In the genomic region with DNA sequence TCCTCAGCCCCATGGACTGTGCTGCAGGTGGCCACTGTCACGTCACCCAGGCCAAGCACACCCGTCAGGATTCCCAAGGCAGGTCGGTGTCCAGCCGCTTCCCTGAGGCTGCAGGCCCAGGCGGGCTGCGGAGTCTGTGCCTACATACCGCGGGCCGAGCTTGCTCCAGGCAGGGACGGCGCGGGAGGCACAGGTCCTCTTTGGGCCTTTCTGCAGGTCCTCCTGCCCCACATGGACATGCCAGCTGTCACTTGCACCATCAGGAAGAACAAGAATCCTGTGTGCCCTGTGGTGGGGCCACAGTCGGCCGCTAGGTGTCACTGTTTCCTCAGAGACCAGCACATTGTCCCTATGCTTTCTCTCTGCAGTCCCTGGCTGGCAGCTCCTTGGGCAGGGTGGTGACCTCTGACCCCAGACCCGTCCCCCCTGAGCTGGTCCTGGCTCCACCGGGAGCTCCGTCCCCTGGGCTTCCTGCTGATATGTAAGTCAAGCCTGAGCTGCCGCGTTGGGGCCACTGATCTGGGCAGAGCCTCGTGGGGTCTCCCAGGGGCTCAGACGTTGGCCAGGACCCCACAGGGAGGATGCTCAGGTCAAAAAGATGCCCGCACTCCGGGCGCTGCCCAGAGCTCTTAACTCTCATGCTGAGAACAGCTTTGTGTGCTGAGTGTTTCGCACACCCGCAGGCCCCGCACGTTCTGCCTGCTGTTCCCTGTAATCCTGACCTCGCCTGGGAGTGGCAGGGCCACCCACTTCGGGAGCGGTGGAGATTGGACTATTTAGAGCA, we compare ENCODE assay signal across 8 cellular contexts. TPM values are rescaled to one million over a fixed set of nuclear protein-coding genes. Genes with fewer than 3 reads are reported as not detected.
DNase-seq lines count a peak whose midpoint lies in the region; ATAC-seq and TF ChIP-seq lines count a peak whose summit lies in the region.

No MANE protein-coding gene starts in this region.

- no peak overlapping the region for H3K4me3 ChIP-seq in liver (ENCODE audit: low read depth in 1 of 3, low read length in 3 of 3)

- peak; percentile 95 to 98 for TF ChIP-seq RAD21 in liver (IDR thresholded peaks at IDR 0.05)

- no peak overlapping the region for H3K27ac ChIP-seq in liver (ENCODE audit: low read depth in 1 of 2, low read length in 2 of 2)

- TF ChIP-seq CTCF in liver (IDR thresholded peaks at IDR 0.05; ENCODE audit: low read depth, low read length, missing input control): peak; percentile 99

- H3K27me3 ChIP-seq in liver (ENCODE audit: control insufficient read depth in 4 of 4, insufficient read depth in 4 of 4, low read length in 3 of 4): no peaks in the 10 kb centered on the region

- H3K9me3 ChIP-seq in liver (ENCODE audit: control insufficient read depth in 4 of 4, low read length in 3 of 4): no peaks in the 10 kb centered on the region

- peaks cover 14 to 40% (median 27%) of the 10 kb centered on the region in 4 donors for H3K4me1 ChIP-seq in liver (ENCODE audit: control insufficient read depth in 4 of 4, insufficient read depth in 4 of 4, low read length in 3 of 4)

- H3K9ac ChIP-seq in liver (ENCODE audit: low read depth in 1 of 2, low read length in 2 of 2): no peak overlapping the region

- DNase-seq in CMK (ENCODE audit: low read depth) (peak; percentile 65), NCI-H526 (lab: John Stamatoyannopoulos, UW) (peak; percentile 48 to 87), dedifferentiated amniotic fluid mesenchymal stem cell (ENCODE audit: extremely low spot score) (peak; percentile 77)
- DNase-seq in activated CD4-positive, alpha-beta T cell treated with anti-CD3 and anti-CD28 coated beads, Interleukin-2, amount 50 U/mL, for 1 hour: peak; percentile 84
- DNase-seq in stimulated activated CD4-positive, alpha-beta T cell treated with anti-CD3 and anti-CD28 coated beads, TNF-alpha, amount 100 ng/mL, for 1 hour (ENCODE audit: low read depth in 3 of 3, low spot score in 1 of 3): peak; percentile 37 to 81 (median 71)

- WGBS in liver: 24% methylated on average over 31 of the region's 31 CpGs

- no peaks in the 10 kb centered on the region for H3K36me3 ChIP-seq in liver (ENCODE audit: control insufficient read depth in 4 of 4, insufficient read depth in 3 of 4, low read depth in 1 of 4, low read length in 3 of 4)

- ATAC-seq in HG02852 (IDR thresholded peaks at IDR 0.05; ENCODE audit: unreplicated experiment) (peak; percentile 59), HG03571 (IDR thresholded peaks at IDR 0.05; ENCODE audit: unreplicated experiment) (no peak)

TF ChIP-seq in liver, 16 proteins besides CTCF, POLR2A, EP300 and RAD21:
- TF ChIP-seq RXRA (IDR thresholded peaks at IDR 0.05): peak in 1 of 2 donors; percentile 47
- no peak for TF ChIP-seq FOXA1 (IDR thresholded peaks at IDR 0.05)
- TF ChIP-seq ATF3 (IDR thresholded peaks at IDR 0.05): no peak
- no peak for TF ChIP-seq EGR1 (IDR thresholded peaks at IDR 0.05; ENCODE audit: low read depth in 2 of 2)
- TF ChIP-seq NR2F2 (IDR thresholded peaks at IDR 0.05): peak; percentile 91
- TF ChIP-seq SP1 (IDR thresholded peaks at IDR 0.05): peak; percentile 24
- no peak for TF ChIP-seq GABPA (IDR thresholded peaks at IDR 0.05 in 1 of 2, conservative IDR thresholded peaks at IDR 0.05 in 1 of 2)
- peak in 1 of 2 donors; percentile 12 for TF ChIP-seq HNF4A (conservative IDR thresholded peaks at IDR 0.05)
- TF ChIP-seq HNF4G (IDR thresholded peaks at IDR 0.05): no peak
- TF ChIP-seq, protein P1, sequence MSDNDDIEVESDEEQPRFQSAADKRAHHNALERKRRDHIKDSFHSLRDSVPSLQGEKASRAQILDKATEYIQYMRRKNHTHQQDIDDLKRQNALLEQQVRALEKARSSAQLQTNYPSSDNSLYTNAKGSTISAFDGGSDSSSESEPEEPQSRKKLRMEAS (IDR thresholded peaks at IDR 0.05): no peak
TF ChIP-seq in liver: peak in this region for 4.

RNA-seq across cellular contexts. Expression of gene AGXT, which starts 17.4 kb away (rescaled TPM):
- total RNA-seq in liver: 1,000 to 10,000 TPM in 1 of 2 donors, 100 to 1,000 TPM in 1; 254 to 1,548 TPM
- 1,000 to 10,000 TPM; 1,307 to 1,572 TPM for polyA plus RNA-seq in liver

RNA-seq across cellular contexts. Expression of gene KIF1A, which starts 31.3 kb away (rescaled TPM):
- total RNA-seq in liver: under 1 TPM; 0.08 to 0.14 TPM
- under 1 TPM; 0.03 to 0.21 TPM for polyA plus RNA-seq in liver

RNA-seq across cellular contexts. Expression of gene MAB21L4, which starts 44.7 kb away (rescaled TPM):
- total RNA-seq in liver: under 1 TPM; 0.59 to 0.65 TPM
- 1 to 10 TPM; 1.6 to 8.8 TPM for polyA plus RNA-seq in liver

RNA-seq across cellular contexts. Expression of gene CROCC2, which starts 54.9 kb away (rescaled TPM):
- under 1 TPM; under 0.01 to 0.08 TPM for total RNA-seq in liver
- polyA plus RNA-seq in liver: under 1 TPM; 0.01 to 0.13 TPM
